9 cellular contexts compared by ENCODE assay signal in genomic region chr5:175695161-175696126, GRCh38. TPM values are rescaled to one million over a fixed set of nuclear protein-coding genes. Genes with fewer than 3 reads are reported as not detected.
A peak's percentile ranks its signal among the peaks of the same experiment; 100 is the strongest.
DNase-seq lines count a peak whose midpoint lies in the region; ATAC-seq, FAIRE-seq and TF ChIP-seq lines count a peak whose summit lies in the region.
"Had no signal": no experiment of that assay in that cellular context is flagged by ENCODE, and none has a peak within 500 bp of the region (broad histone marks: within the 10 kb centered on the region; RNA-seq: fewer than 3 reads in every experiment).

No MANE protein-coding gene starts in this region.

- H3K4me1 Mint-ChIP-seq in T-helper 17 cell = peaks cover 32% of the 10 kb centered on the region
- peaks cover 12% of the 10 kb centered on the region for H3K4me1 Mint-ChIP-seq in type B pancreatic cell (ENCODE audit: unreplicated experiment)
- H3K4me1 Mint-ChIP-seq: stimulated activated memory B cell treated with anti-CD40 and anti-IgM and Interleukin-4, amounts not matched to agents 10 μg/mL and 1 μg/mL and 100 μg/mL, for 72 hours had no signal

- ATAC-seq in DND-41 (ENCODE audit: insufficient read depth, low read depth) (no peak), T-helper 17 cell (no peak), heart left ventricle (peak in 1 of 4 donors; percentile 14)
- ATAC-seq: stimulated activated memory B cell treated with anti-CD40 and anti-IgM and Interleukin-4, amounts not matched to agents 10 μg/mL and 1 μg/mL and 100 μg/mL, for 72 hours had no signal

- H3K79me2 ChIP-seq in DND-41 (ENCODE audit: insufficient read depth, low read length) = no peaks in the 10 kb centered on the region

- intact Hi-C loops in heart left ventricle (cut with DNase I) = no loop called here
- intact Hi-C loops in sigmoid colon (cut with DNase I) = no loop called here

- H3K4me3 Mint-ChIP-seq in T-helper 17 cell = no peak overlapping the region
- no peak overlapping the region for H3K4me3 Mint-ChIP-seq in type B pancreatic cell
- H3K4me3 Mint-ChIP-seq: activated CD8-positive, alpha-beta memory T cell treated with anti-CD3 and anti-CD28 coated beads, Interleukin-2, amount 10 ng/mL, durations not matched to agents 7 days and 5 days; stimulated activated memory B cell treated with anti-CD40 and anti-IgM and Interleukin-4, amounts not matched to agents 10 μg/mL and 1 μg/mL and 100 μg/mL, for 72 hours had no signal

- no peaks in the 10 kb centered on the region for H3K9me3 ChIP-seq in DND-41 (ENCODE audit: insufficient read depth, low read length, severe bottlenecking)
- H3K9me3 ChIP-seq in T-helper 17 cell (ENCODE audit: control insufficient read depth, low read length, poor library complexity, severe bottlenecking) = no peaks in the 10 kb centered on the region
- H3K9me3 ChIP-seq in heart left ventricle = no peaks in the 10 kb centered on the region
- H3K9me3 ChIP-seq in sigmoid colon = no peaks in the 10 kb centered on the region

- H2AFZ ChIP-seq in DND-41 (ENCODE audit: low read depth, low read length) = 0 out of 2 replicates have a peak overlapping the region, but pooled peaks have one; percentile 28

- H3K36me3 ChIP-seq in DND-41 (ENCODE audit: insufficient read depth, low read length) = no peaks in the 10 kb centered on the region
- peaks cover 0 to 14% (median 0%) of the 10 kb centered on the region in 9 donors for H3K36me3 ChIP-seq in heart left ventricle
- no peaks in the 10 kb centered on the region for H3K36me3 ChIP-seq in sigmoid colon

- TF ChIP-seq CTCF in DND-41 (IDR thresholded peaks at IDR 0.05; ENCODE audit: borderline replicate concordance, extremely low read depth, low read length, poor library complexity, severe bottlenecking) (no peak), heart left ventricle (IDR thresholded peaks at IDR 0.05) (no peak), sigmoid colon (IDR thresholded peaks at IDR 0.05) (no peak), type B pancreatic cell (conservative IDR thresholded peaks at IDR 0.05) (no peak)

- H3K4me2 ChIP-seq in DND-41 (ENCODE audit: insufficient read depth, low read length) = peak overlapping the region; percentile 54; the same call in 1 of the 2 replicates

- H3K27ac ChIP-seq in DND-41 (ENCODE audit: low read length) (peak overlapping the region; percentile 52; the same call in 1 of the 2 replicates), heart left ventricle (peak overlapping the region in 7 of 12 donors; percentile 6 to 89 (median 41)), sigmoid colon (peak overlapping the region in 2 of 4 donors; percentile 31 to 49)

- no peak for DNase-seq in DND-41
- DNase-seq in T-helper 17 cell = no peak
- no peak for DNase-seq in heart left ventricle
- peak; percentile 52 for DNase-seq in sigmoid colon
- no peak for DNase-seq in type B pancreatic cell (ENCODE audit: extremely low spot score, unreplicated experiment)
- DNase-seq in HK-2 (ENCODE audit: unreplicated experiment) = no peak
- no peak for DNase-seq in H54 (ENCODE audit: insufficient read length, low spot score)

- no peaks in the 10 kb centered on the region for H3K27me3 ChIP-seq in DND-41 (ENCODE audit: insufficient read depth, low read length, poor library complexity)
- no peaks in the 10 kb centered on the region for H3K27me3 ChIP-seq in heart left ventricle
- H3K27me3 ChIP-seq in sigmoid colon = peaks cover 0 to 4% (median 0%) of the 10 kb centered on the region in 3 donors

- TF ChIP-seq POLR2A in heart left ventricle (IDR thresholded peaks at IDR 0.05) = no peak
- TF ChIP-seq POLR2A in sigmoid colon (IDR thresholded peaks at IDR 0.05) = no peak
- no peak for TF ChIP-seq POLR2A in H54 (IDR thresholded peaks at IDR 0.05; ENCODE audit: low read depth, low read length)

- no peaks in the 10 kb centered on the region; the same call in 1 of the 2 replicates for H4K20me1 ChIP-seq in DND-41 (ENCODE audit: insufficient read depth, low read length)

- peaks cover 13% of the 10 kb centered on the region for H3K4me1 ChIP-seq in DND-41 (ENCODE audit: insufficient read depth, low read length)
- H3K4me1 ChIP-seq in heart left ventricle = peaks cover 0 to 64% (median 24%) of the 10 kb centered on the region in 12 donors
- peaks cover 0 to 10% (median 0%) of the 10 kb centered on the region in 4 donors for H3K4me1 ChIP-seq in sigmoid colon

- no peaks in the 10 kb centered on the region for H3K9me3 Mint-ChIP-seq in type B pancreatic cell
- H3K9me3 Mint-ChIP-seq: stimulated activated memory B cell treated with anti-CD40 and anti-IgM and Interleukin-4, amounts not matched to agents 10 μg/mL and 1 μg/mL and 100 μg/mL, for 72 hours had no signal

- H3K27ac Mint-ChIP-seq in T-helper 17 cell (peak overlapping the region; percentile 83), type B pancreatic cell (no peak overlapping the region)
- H3K27ac Mint-ChIP-seq: stimulated activated memory B cell treated with anti-CD40 and anti-IgM and Interleukin-4, amounts not matched to agents 10 μg/mL and 1 μg/mL and 100 μg/mL, for 72 hours had no signal

- no peak overlapping the region for H3K9ac ChIP-seq in DND-41 (ENCODE audit: low read depth, low read length)

- no peaks in the 10 kb centered on the region for H3K27me3 Mint-ChIP-seq in T-helper 17 cell
- peaks cover 18% of the 10 kb centered on the region for H3K27me3 Mint-ChIP-seq in type B pancreatic cell
- H3K27me3 Mint-ChIP-seq: activated CD8-positive, alpha-beta memory T cell treated with anti-CD3 and anti-CD28 coated beads, Interleukin-2, amount 10 ng/mL, durations not matched to agents 7 days and 5 days had no signal

- no peak for FAIRE-seq in H54 (lab: Jason Lieb, UNC)

- WGBS in heart left ventricle, 4 donors = 75 to 79% (median 75%) methylated on average over 17 to 19 of the region's 19 CpGs
- WGBS in sigmoid colon, 2 donors = 82 to 84% methylated on average over 19 of the region's 19 CpGs

- H3K4me3 ChIP-seq in DND-41 (ENCODE audit: low read depth in 1 of 2, low read length in 2 of 2) (no peak overlapping the region), heart left ventricle (no peak overlapping the region), sigmoid colon (no peak overlapping the region)

- H3K36me3 Mint-ChIP-seq in T-helper 17 cell (ENCODE audit: low read depth) (peaks cover 11% of the 10 kb centered on the region), type B pancreatic cell (no peaks in the 10 kb centered on the region)
- H3K36me3 Mint-ChIP-seq: activated CD8-positive, alpha-beta memory T cell treated with anti-CD3 and anti-CD28 coated beads, Interleukin-2, amount 10 ng/mL, durations not matched to agents 7 days and 5 days; stimulated activated memory B cell treated with anti-CD40 and anti-IgM and Interleukin-4, amounts not matched to agents 10 μg/mL and 1 μg/mL and 100 μg/mL, for 72 hours had no signal

- no peak for TF ChIP-seq EP300 in sigmoid colon (IDR thresholded peaks at IDR 0.05)

RNA-seq across cellular contexts. Expression of gene HRH2, which starts 37.6 kb away (rescaled TPM):
- total RNA-seq in T-helper 17 cell (1 to 10 TPM; 2.8 to 4.9 TPM), heart left ventricle (10 to 100 TPM; 26.0 to 66.0 (median 37.7) TPM), sigmoid colon (1 to 10 TPM; 1.1 to 3.8 (median 2.0) TPM), type B pancreatic cell (ENCODE audit: low replicate concordance) (1.8 and 2.9 TPM in 2 replicates)
- polyA plus RNA-seq in heart left ventricle (10 to 100 TPM; 27.8 to 34.6 TPM), sigmoid colon (1 to 10 TPM in 1 of 3 donors, under 1 TPM in 2; under 0.01 to 3.6 (median 0.23) TPM)
